ENCODE assay signal across 30 cellular contexts in the genomic region with DNA sequence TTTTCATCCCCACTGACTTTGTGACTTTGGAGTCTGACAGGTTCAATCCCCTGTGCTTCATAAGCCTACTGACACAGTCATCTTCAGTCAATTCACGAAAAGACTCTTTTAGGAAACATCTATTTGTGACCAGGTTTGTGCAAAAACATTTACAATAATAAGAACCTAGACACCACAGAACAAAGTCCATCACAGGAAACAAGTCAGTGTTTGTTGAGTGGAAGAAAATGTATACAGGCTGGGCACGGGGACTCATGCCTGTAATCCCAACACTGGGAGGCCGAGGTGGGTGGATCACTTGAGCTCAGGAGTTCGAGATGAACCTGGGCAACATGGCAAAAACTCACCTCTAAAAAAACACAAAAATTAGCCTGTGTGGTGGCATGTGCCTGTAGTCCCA. TPM values are rescaled to one million over a fixed set of nuclear protein-coding genes. Genes with fewer than 3 reads are reported as not detected.
DNase-seq lines count a peak whose midpoint lies in the region; ATAC-seq, FAIRE-seq and TF ChIP-seq lines count a peak whose summit lies in the region.
"Had no signal": no experiment of that assay in that cellular context is flagged by ENCODE, and none has a peak within 500 bp of the region (broad histone marks: within the 10 kb centered on the region; RNA-seq: fewer than 3 reads in every experiment).

No MANE protein-coding gene starts in this region.

- H3K4me3 ChIP-seq in HepG2 (replicated peaks in 1 of 3; ENCODE audit: insufficient read depth in 1 of 3, low read depth in 2 of 3, low read length in 3 of 3): no peak overlapping the region
- H3K4me3 ChIP-seq in right lobe of liver: no peak overlapping the region
- H3K4me3 ChIP-seq in mucosa of descending colon: no peak overlapping the region
- H3K4me3 ChIP-seq in HAP-1: no peak overlapping the region
- H3K4me3 ChIP-seq: BLaER1, GM12878 had no signal

- WGBS in HepG2 (ENCODE audit: low lambda C conversion rate): 6% methylated on average over 4 of the region's 4 CpGs
- 66% methylated on average over 4 of the region's 4 CpGs for WGBS in right lobe of liver (ENCODE audit: insufficient coverage, low coverage, low lambda C conversion rate, missing lambda C conversion rate)

- peak overlapping the region; percentile 56 for H3K4me2 ChIP-seq in HepG2 (ENCODE audit: low read depth, low read length)
- H3K4me2 ChIP-seq: BLaER1 had no signal

- H3K4me1 ChIP-seq in HepG2 (ENCODE audit: insufficient read depth, low read length): peaks cover 35% of the 10 kb centered on the region
- H3K4me1 ChIP-seq in right lobe of liver: no peaks in the 10 kb centered on the region
- peaks cover 2% of the 10 kb centered on the region for H3K4me1 ChIP-seq in mucosa of descending colon (ENCODE audit: low read depth)
- no peaks in the 10 kb centered on the region for H3K4me1 ChIP-seq in HAP-1
- H3K4me1 ChIP-seq: BE2C had no signal

- in situ Hi-C loops in HepG2 (cut with HindIII; ENCODE audit: extremely low pct_ligation_motif_present, low pct_unique_long_range_greater_than_20kb): no loop called here
- in situ Hi-C loops in HAP-1 (cut with MboI; ENCODE audit: low sequenced_read_pairs): no loop called here

- FAIRE-seq in HepG2 (lab: Jason Lieb, UNC): peak; percentile 63
- FAIRE-seq: A204.1, GM12878, GM12892, GM18507 had no signal

- H3K9me3 ChIP-seq in HepG2 (ENCODE audit: low read length): no peaks in the 10 kb centered on the region
- H3K9me3 ChIP-seq in right lobe of liver: no peaks in the 10 kb centered on the region
- no peaks in the 10 kb centered on the region for H3K9me3 ChIP-seq in mucosa of descending colon
- no peaks in the 10 kb centered on the region for H3K9me3 ChIP-seq in HAP-1
- H3K9me3 ChIP-seq: BE2C, BLaER1 had no signal

- no peaks in the 10 kb centered on the region for H4K20me1 ChIP-seq in HepG2 (ENCODE audit: insufficient read depth, low read length)
- H4K20me1 ChIP-seq: BLaER1 had no signal

- H3K27ac ChIP-seq in HepG2 (ENCODE audit: extremely low read length, insufficient read depth, low read length) (peak overlapping the region; percentile 55), right lobe of liver (no peak overlapping the region)
- H3K27ac ChIP-seq: BLaER1 had no signal

- CTCF ChIA-PET in HepG2 (lab: Yijun Ruan, JAX; ENCODE audit: low intra/inter-chr PET ratio, low total read pairs): no interaction called here

- TF ChIP-seq CTCF in HepG2 (CRISPR knock-in tag; IDR thresholded peaks at IDR 0.05) (0 out of 2 replicates have a peak, but pooled peaks have one; percentile 13), right lobe of liver (IDR thresholded peaks at IDR 0.05) (no peak), mucosa of descending colon (IDR thresholded peaks at IDR 0.05) (no peak)

- H2AFZ ChIP-seq in HepG2 (ENCODE audit: low read length): no peak overlapping the region

- DNase-seq in HepG2 (ENCODE audit: low spot score) (peak; percentile 83), right lobe of liver (no peak), ecto neural progenitor cell (ENCODE audit: low spot score) (peak; percentile 13), islet precursor cell (peak; percentile 11), mucosa of descending colon (no peak), HAP-1 (ENCODE audit: low spot score in 2 of 2) (no peak), NOMO-1 treated with dmso at 0.1 percent for 144 hours (lab: John Stamatoyannopoulos, UW; ENCODE audit: unreplicated experiment) (no peak), left cardiac atrium (no peak)
- DNase-seq: 8988T; ACHN; BE2C; C1 segment of cervical spinal cord; CD4-positive, alpha-beta memory T cell; CD4-positive, CD25-positive, alpha-beta regulatory T cell; CD8-positive, alpha-beta memory T cell; COR-L47; DMS 273 treated with DMSO at 0.1 percent for 48 hours; DMS153; DMS53; DMS79; DND-41; EL; GDM1 had no signal

- no peak overlapping the region for H3K9ac ChIP-seq in HepG2 (ENCODE audit: insufficient read depth, low read depth, low read length)
- H3K9ac ChIP-seq: BLaER1 had no signal

- intact Hi-C loops in HepG2 (cut with micrococcal nuclease; ENCODE audit: unreplicated experiment): no loop called here
- intact Hi-C loops in right lobe of liver (cut with DNase I): no loop called here
- intact Hi-C loops in mucosa of descending colon (cut with DNase I, micrococcal nuclease): no loop called here
- intact Hi-C loops in left cardiac atrium (cut with DNase I): no loop called here

- POLR2A ChIA-PET in HepG2 (lab: Yijun Ruan, JAX): interaction anchor here (0.8 to 1.5 kb wide), 5 partner anchors 21 to 234 kb away, joined by 3 to 5 read pairs (median 3); a partner anchor contains a TSS

- no peak for TF ChIP-seq RAD21 in HepG2 (CRISPR knock-in tag; IDR thresholded peaks at IDR 0.05)

- TF ChIP-seq POLR2A in HepG2 (IDR thresholded peaks at IDR 0.05; ENCODE audit: insufficient read depth in 1 of 2, low read depth in 2 of 2, low read length in 2 of 2) (no peak), right lobe of liver (IDR thresholded peaks at IDR 0.05) (no peak)

- no peaks in the 10 kb centered on the region for H3K36me3 ChIP-seq in HepG2 (replicated peaks in 1 of 2; ENCODE audit: control insufficient read depth in 1 of 2, insufficient read depth in 2 of 2, low read length in 2 of 2)
- H3K36me3 ChIP-seq in right lobe of liver: no peaks in the 10 kb centered on the region
- no peaks in the 10 kb centered on the region for H3K36me3 ChIP-seq in mucosa of descending colon (ENCODE audit: low read depth)
- no peaks in the 10 kb centered on the region for H3K36me3 ChIP-seq in HAP-1 (replicated peaks)
- H3K36me3 ChIP-seq: BE2C, BLaER1 had no signal

- no peaks in the 10 kb centered on the region for H3K79me2 ChIP-seq in HepG2 (ENCODE audit: insufficient read depth, low read length)

- BruUV-seq in HepG2 (replicated peaks; lab: Mats Ljungman, UMichigan): no TSS peak

- ATAC-seq in HepG2 (peak; percentile 90), right lobe of liver (no peak), mucosa of descending colon (peak; percentile 40), left cardiac atrium (no peak)
- ATAC-seq: GM12878 had no signal

- TF ChIP-seq EP300 in HepG2 (IDR thresholded peaks at IDR 0.05; ENCODE audit: low read depth in 2 of 2, low read length in 2 of 2) (peak in 1 of 2 experiments; percentile 70; a peak in 2 of 4 replicates), HepG2 (CRISPR knock-in tag; IDR thresholded peaks at IDR 0.05; ENCODE audit: borderline replicate concordance) (no peak)

- H3K27me3 ChIP-seq in HepG2 (ENCODE audit: control insufficient read depth in 1 of 2, insufficient read depth in 2 of 2, low read length in 2 of 2) (no peaks in the 10 kb centered on the region), right lobe of liver (no peaks in the 10 kb centered on the region), HAP-1 (ENCODE audit: low read depth) (no peaks in the 10 kb centered on the region)
- H3K27me3 ChIP-seq: BE2C, BLaER1 had no signal

TF ChIP-seq in HepG2, 621 proteins besides CTCF, POLR2A, EP300 and RAD21 (continues in another document):
- no peak for TF ChIP-seq ZNF777 (CRISPR knock-in tag; IDR thresholded peaks at IDR 0.05)
- TF ChIP-seq WIZ (CRISPR knock-in tag; IDR thresholded peaks at IDR 0.05): no peak
- TF ChIP-seq MED13 (CRISPR knock-in tag; IDR thresholded peaks at IDR 0.05): no peak
- TF ChIP-seq MAFK (conservative IDR thresholded peaks at IDR 0.05 in 1 of 2, IDR thresholded peaks at IDR 0.05 in 1 of 2; ENCODE audit: low read length in 2 of 2): no peak
- no peak for TF ChIP-seq ZNF329 (CRISPR knock-in tag; IDR thresholded peaks at IDR 0.05; ENCODE audit: low read depth)
- peak; percentile 40; the same call in 1 of the 2 replicates for TF ChIP-seq ESRRA (CRISPR knock-in tag; IDR thresholded peaks at IDR 0.05; ENCODE audit: low read depth)
- TF ChIP-seq MTA1 (CRISPR knock-in tag; IDR thresholded peaks at IDR 0.05; ENCODE audit: borderline replicate concordance): no peak
- TF ChIP-seq, protein P1, sequence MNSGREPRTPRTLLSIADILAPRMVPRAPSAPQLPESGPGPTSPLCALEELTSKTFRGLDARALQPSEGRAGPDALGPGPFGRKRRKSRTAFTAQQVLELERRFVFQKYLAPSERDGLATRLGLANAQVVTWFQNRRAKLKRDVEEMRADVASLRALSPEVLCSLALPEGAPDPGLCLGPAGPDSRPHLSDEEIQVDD (CRISPR knock-in tag; IDR thresholded peaks at IDR 0.05; ENCODE audit: borderline replicate concordance): no peak
- peak; percentile 47; the same call in 1 of the 2 replicates for TF ChIP-seq FOXO1 (CRISPR knock-in tag; IDR thresholded peaks at IDR 0.05)
- peak; percentile 40 for TF ChIP-seq TBL1XR1 (IDR thresholded peaks at IDR 0.05; ENCODE audit: borderline replicate concordance, low read length, partially characterized antibody)
- TF ChIP-seq ZNF780A (CRISPR knock-in tag; IDR thresholded peaks at IDR 0.05): no peak
- TF ChIP-seq ARNT (IDR thresholded peaks at IDR 0.05): no peak
- no peak for TF ChIP-seq HOXA5 (CRISPR knock-in tag; IDR thresholded peaks at IDR 0.05)
- TF ChIP-seq SALL1 (CRISPR knock-in tag; IDR thresholded peaks at IDR 0.05): peak; percentile 85

RNA-seq across cellular contexts. Expression of a gene that starts 49.7 kb away (rescaled TPM):
- total RNA-seq in HepG2 (2016; rRNA removed; fragmentation: Illumina TruSeq; extraction: Trizol): 12.5 and 15.3 TPM in 2 replicates
- total RNA-seq in HepG2 (2016; cell fraction: cytosol; rRNA removed; fragmentation: Illumina TruSeq; extraction: Trizol; ENCODE audit: low read depth): 1.3 and 1.5 TPM in 2 replicates
- 11.9 and 15.9 TPM in 2 replicates for total RNA-seq in HepG2 (2016; cell fraction: insoluble cytoplasmic fraction; rRNA removed; fragmentation: Illumina TruSeq; extraction: Trizol)
- 7.3 and 8.5 TPM in 2 replicates for total RNA-seq in HepG2 (2016; cell fraction: membrane; rRNA removed; fragmentation: Illumina TruSeq; extraction: Trizol)
- total RNA-seq in HepG2 (2016; cell fraction: nucleus; rRNA removed; fragmentation: Illumina TruSeq; extraction: Trizol): 17.0 and 19.4 TPM in 2 replicates
- 6.7 and 7.8 TPM in 2 replicates for polyA plus RNA-seq in HepG2 (2011; rRNA removed)
- polyA plus RNA-seq in HepG2 (2011; cell fraction: cytosol; rRNA removed): 7.9 and 10.8 TPM in 2 replicates
- 9.1 and 10.7 TPM in 2 replicates for polyA plus RNA-seq in HepG2 (2011; cell fraction: nucleus; rRNA removed)
- polyA plus RNA-seq in HepG2 (2012): 12.3 and 20.7 TPM in 2 replicates
- 1.3 and 1.4 TPM in 2 replicates for polyA plus RNA-seq in HepG2 (2016; cell fraction: cytosol; fragmentation: Illumina TruSeq; extraction: Trizol; ENCODE audit: low read depth)
- 9.8 and 11.3 TPM in 2 replicates for polyA plus RNA-seq in HepG2 (2016; cell fraction: insoluble cytoplasmic fraction; fragmentation: Illumina TruSeq; extraction: Trizol; ENCODE audit: low read depth)
- polyA plus RNA-seq in HepG2 (2016; cell fraction: membrane; fragmentation: Illumina TruSeq; extraction: Trizol; ENCODE audit: low read depth): 4.6 and 4.7 TPM in 2 replicates
- 19.9 and 20.7 TPM in 2 replicates for polyA plus RNA-seq in HepG2 (2016; cell fraction: nucleus; fragmentation: Illumina TruSeq; extraction: Trizol; ENCODE audit: insufficient read depth, low read depth)
- polyA minus RNA-seq in HepG2 (2011; rRNA and poly(A)+ RNA removed; ENCODE audit: low replicate concordance): 9.7 and 45.0 TPM in 2 replicates
- polyA minus RNA-seq in HepG2 (2011; cell fraction: cytosol; rRNA and poly(A)+ RNA removed): 14.3 and 16.0 TPM in 2 replicates
- polyA minus RNA-seq in HepG2 (2011; cell fraction: nucleus; rRNA and poly(A)+ RNA removed): 11.7 and 14.8 TPM in 2 replicates
- 1 to 10 TPM; 2.1 to 5.1 (median 4.4) TPM for total RNA-seq in right lobe of liver
- total RNA-seq in mucosa of descending colon: 10 to 100 TPM; 13.5 to 33.5 (median 24.7) TPM
- 1 to 10 TPM; 1.0 TPM for total RNA-seq in left cardiac atrium
- total RNA-seq: G401 had no signal
- polyA plus RNA-seq: AG04450 had no signal

Comparison
In these comparisons a context has a peak if more than half of its experiments do, and no peak if none do; other contexts are left out.
1. ATAC-seq: peak in HepG2 (single experiment) and mucosa of descending colon (single experiment); none in right lobe of liver (0 of 4) and left cardiac atrium (0 of 2).
2. DNase-seq: peak in HepG2 (single experiment), ecto neural progenitor cell (single experiment) and islet precursor cell (single experiment); none in right lobe of liver (0 of 3), mucosa of descending colon (0 of 3), HAP-1 (0 of 2), NOMO-1 treated with dmso at 0.1 percent for 144 hours (single experiment) and left cardiac atrium (single experiment).